1 cellular context compared by ENCODE assay signal in genomic region chr1:62783736-62784508, GRCh38.
TF ChIP-seq lines count a peak whose summit lies in the region.

A gene with protein sequence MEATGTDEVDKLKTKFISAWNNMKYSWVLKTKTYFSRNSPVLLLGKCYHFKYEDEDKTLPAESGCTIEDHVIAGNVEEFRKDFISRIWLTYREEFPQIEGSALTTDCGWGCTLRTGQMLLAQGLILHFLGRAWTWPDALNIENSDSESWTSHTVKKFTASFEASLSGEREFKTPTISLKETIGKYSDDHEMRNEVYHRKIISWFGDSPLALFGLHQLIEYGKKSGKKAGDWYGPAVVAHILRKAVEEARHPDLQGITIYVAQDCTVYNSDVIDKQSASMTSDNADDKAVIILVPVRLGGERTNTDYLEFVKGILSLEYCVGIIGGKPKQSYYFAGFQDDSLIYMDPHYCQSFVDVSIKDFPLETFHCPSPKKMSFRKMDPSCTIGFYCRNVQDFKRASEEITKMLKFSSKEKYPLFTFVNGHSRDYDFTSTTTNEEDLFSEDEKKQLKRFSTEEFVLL (plus strand): TSS chr1:62784132. CDS start chr1:62803787, 19,655 bp downstream.

TF ChIP-seq in WTC11, 78 proteins besides CTCF, POLR2A, EP300 and RAD21 (continued from another document):
- 0 out of 2 replicates have a peak, but pooled peaks have one; percentile 17 for TF ChIP-seq ZBTB21 (CRISPR knock-in tag; IDR thresholded peaks at IDR 0.05; ENCODE audit: borderline replicate concordance)
- TF ChIP-seq NR2C2 (CRISPR knock-in tag; IDR thresholded peaks at IDR 0.05): no peak
- peak; percentile 81 for TF ChIP-seq SP1 (CRISPR knock-in tag; conservative IDR thresholded peaks at IDR 0.05)
- TF ChIP-seq ESRRA (CRISPR knock-in tag; IDR thresholded peaks at IDR 0.05; ENCODE audit: borderline replicate concordance): no peak
- TF ChIP-seq ELF4 (CRISPR knock-in tag; IDR thresholded peaks at IDR 0.05; ENCODE audit: low read depth): no peak
- no peak for TF ChIP-seq NFE2L1 (CRISPR knock-in tag; IDR thresholded peaks at IDR 0.05)
- no peak for TF ChIP-seq NR1H2 (CRISPR knock-in tag; IDR thresholded peaks at IDR 0.05)
- TF ChIP-seq EMX1 (CRISPR knock-in tag; IDR thresholded peaks at IDR 0.05): no peak
- TF ChIP-seq ZNF425 (CRISPR knock-in tag; conservative IDR thresholded peaks at IDR 0.05): no peak
- TF ChIP-seq GABPB1 (CRISPR knock-in tag; IDR thresholded peaks at IDR 0.05): peak; percentile 71
- no peak for TF ChIP-seq JUN (CRISPR knock-in tag; IDR thresholded peaks at IDR 0.05)
- TF ChIP-seq, protein P1, sequence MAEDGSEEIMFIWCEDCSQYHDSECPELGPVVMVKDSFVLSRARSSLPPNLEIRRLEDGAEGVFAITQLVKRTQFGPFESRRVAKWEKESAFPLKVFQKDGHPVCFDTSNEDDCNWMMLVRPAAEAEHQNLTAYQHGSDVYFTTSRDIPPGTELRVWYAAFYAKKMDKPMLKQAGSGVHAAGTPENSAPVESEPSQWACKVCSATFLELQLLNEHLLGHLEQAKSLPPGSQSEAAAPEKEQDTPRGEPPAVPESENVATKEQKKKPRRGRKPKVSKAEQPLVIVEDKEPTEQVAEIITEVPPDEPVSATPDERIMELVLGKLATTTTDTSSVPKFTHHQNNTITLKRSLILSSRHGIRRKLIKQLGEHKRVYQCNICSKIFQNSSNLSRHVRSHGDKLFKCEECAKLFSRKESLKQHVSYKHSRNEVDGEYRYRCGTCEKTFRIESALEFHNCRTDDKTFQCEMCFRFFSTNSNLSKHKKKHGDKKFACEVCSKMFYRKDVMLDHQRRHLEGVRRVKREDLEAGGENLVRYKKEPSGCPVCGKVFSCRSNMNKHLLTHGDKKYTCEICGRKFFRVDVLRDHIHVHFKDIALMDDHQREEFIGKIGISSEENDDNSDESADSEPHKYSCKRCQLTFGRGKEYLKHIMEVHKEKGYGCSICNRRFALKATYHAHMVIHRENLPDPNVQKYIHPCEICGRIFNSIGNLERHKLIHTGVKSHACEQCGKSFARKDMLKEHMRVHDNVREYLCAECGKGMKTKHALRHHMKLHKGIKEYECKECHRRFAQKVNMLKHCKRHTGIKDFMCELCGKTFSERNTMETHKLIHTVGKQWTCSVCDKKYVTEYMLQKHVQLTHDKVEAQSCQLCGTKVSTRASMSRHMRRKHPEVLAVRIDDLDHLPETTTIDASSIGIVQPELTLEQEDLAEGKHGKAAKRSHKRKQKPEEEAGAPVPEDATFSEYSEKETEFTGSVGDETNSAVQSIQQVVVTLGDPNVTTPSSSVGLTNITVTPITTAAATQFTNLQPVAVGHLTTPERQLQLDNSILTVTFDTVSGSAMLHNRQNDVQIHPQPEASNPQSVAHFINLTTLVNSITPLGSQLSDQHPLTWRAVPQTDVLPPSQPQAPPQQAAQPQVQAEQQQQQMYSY (CRISPR knock-in tag; IDR thresholded peaks at IDR 0.05): no peak
- TF ChIP-seq ZNF671 (CRISPR knock-in tag; IDR thresholded peaks at IDR 0.05): no peak
- TF ChIP-seq TCF7 (CRISPR knock-in tag; IDR thresholded peaks at IDR 0.05; ENCODE audit: low read depth): no peak
- TF ChIP-seq FOXJ3 (CRISPR knock-in tag; IDR thresholded peaks at IDR 0.05; ENCODE audit: borderline replicate concordance): no peak
- TF ChIP-seq MXD4 (CRISPR knock-in tag; IDR thresholded peaks at IDR 0.05; ENCODE audit: borderline replicate concordance): no peak
- no peak for TF ChIP-seq RELA (CRISPR knock-in tag; IDR thresholded peaks at IDR 0.05; ENCODE audit: borderline replicate concordance)
- TF ChIP-seq, protein P2, sequence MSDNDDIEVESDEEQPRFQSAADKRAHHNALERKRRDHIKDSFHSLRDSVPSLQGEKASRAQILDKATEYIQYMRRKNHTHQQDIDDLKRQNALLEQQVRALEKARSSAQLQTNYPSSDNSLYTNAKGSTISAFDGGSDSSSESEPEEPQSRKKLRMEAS (CRISPR knock-in tag; IDR thresholded peaks at IDR 0.05): 0 out of 2 replicates have a peak, but pooled peaks have one; percentile 18
- no peak for TF ChIP-seq ZNF219 (CRISPR knock-in tag; IDR thresholded peaks at IDR 0.05; ENCODE audit: borderline replicate concordance)
- TF ChIP-seq ZNF138 (CRISPR knock-in tag; conservative IDR thresholded peaks at IDR 0.05): no peak
- no peak for TF ChIP-seq CREB1 (CRISPR knock-in tag; IDR thresholded peaks at IDR 0.05)
- TF ChIP-seq KAT7 (CRISPR knock-in tag; IDR thresholded peaks at IDR 0.05; ENCODE audit: borderline replicate concordance): 0 out of 2 replicates have a peak, but pooled peaks have one; percentile 44
- no peak for TF ChIP-seq SMAD4 (CRISPR knock-in tag; IDR thresholded peaks at IDR 0.05)
- TF ChIP-seq E2F4 (CRISPR knock-in tag; IDR thresholded peaks at IDR 0.05; ENCODE audit: borderline replicate concordance, low read depth): no peak
- no peak for TF ChIP-seq ZNF263 (CRISPR knock-in tag; IDR thresholded peaks at IDR 0.05; ENCODE audit: low read depth)
- 0 out of 2 replicates have a peak, but pooled peaks have one; percentile 32 for TF ChIP-seq USF1 (CRISPR knock-in tag; IDR thresholded peaks at IDR 0.05)
- TF ChIP-seq ZNF396 (CRISPR knock-in tag; IDR thresholded peaks at IDR 0.05; ENCODE audit: borderline replicate concordance): no peak
- peak; percentile 55; the same call in 1 of the 2 replicates for TF ChIP-seq TEAD1 (CRISPR knock-in tag; IDR thresholded peaks at IDR 0.05)
- TF ChIP-seq FOXP1 (CRISPR knock-in tag; IDR thresholded peaks at IDR 0.05; ENCODE audit: borderline replicate concordance): no peak
- TF ChIP-seq AFF4 (CRISPR knock-in tag; IDR thresholded peaks at IDR 0.05; ENCODE audit: borderline replicate concordance): no peak
- TF ChIP-seq NFYB (CRISPR knock-in tag; conservative IDR thresholded peaks at IDR 0.05; ENCODE audit: low read depth): no peak
- TF ChIP-seq SOX15 (CRISPR knock-in tag; IDR thresholded peaks at IDR 0.05): no peak
TF ChIP-seq in WTC11: peak in this region for 9.
